ENCODE assay signal across 1 cellular context in the genomic region with DNA sequence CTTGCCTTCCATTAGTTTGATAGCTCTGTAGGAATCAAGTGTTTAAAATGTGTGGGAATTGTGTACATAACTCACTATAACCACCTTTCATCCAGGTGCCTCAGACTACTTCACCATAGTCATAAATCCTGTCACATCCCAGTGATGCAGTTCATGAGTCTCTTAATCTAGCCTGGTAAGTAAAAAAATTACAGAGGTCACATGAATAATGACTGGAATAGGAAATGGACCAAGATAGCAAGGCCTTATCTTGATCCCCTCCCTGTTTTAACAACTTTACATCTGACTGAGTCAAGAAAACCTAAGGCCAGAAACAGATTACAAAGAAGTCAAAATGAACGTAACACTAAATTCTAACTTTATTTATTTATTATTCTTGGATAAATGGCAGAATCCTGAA.
TF ChIP-seq lines count a peak whose summit lies in the region.

No MANE protein-coding gene starts in this region.

TF ChIP-seq in GM12891, 5 proteins besides CTCF, POLR2A, EP300 and RAD21:
- TF ChIP-seq SPI1 (IDR thresholded peaks at IDR 0.05; ENCODE audit: low read depth, low read length) (no peak), PAX5 (IDR thresholded peaks at IDR 0.05; ENCODE audit: insufficient read depth, low read length, severe bottlenecking) (no peak), TAF1 (IDR thresholded peaks at IDR 0.05; ENCODE audit: low read depth, low read length) (no peak)
